Comparison of ENCODE assay signal across 8 cellular contexts in genomic region chr1:61056674-61057439, GRCh38. TPM values are rescaled to one million over a fixed set of nuclear protein-coding genes. Genes with fewer than 3 reads are reported as not detected.
DNase-seq lines count a peak whose midpoint lies in the region; ATAC-seq, FAIRE-seq and TF ChIP-seq lines count a peak whose summit lies in the region.

No MANE protein-coding gene starts in this region.

- peak overlapping the region; percentile 93 for H3K4me2 ChIP-seq in smooth muscle cell

- peaks cover 35% of the 10 kb centered on the region for H3K4me1 ChIP-seq in CD4-positive, CD25-positive, alpha-beta regulatory T cell (ENCODE audit: control insufficient read depth, insufficient read depth, low read length, poor library complexity, severe bottlenecking)
- H3K4me1 ChIP-seq in kidney (ENCODE audit: control insufficient read depth in 1 of 2, insufficient read depth in 1 of 2, low read depth in 1 of 2, low read length in 2 of 2), result peaks cover 7% of the 10 kb centered on the region in 2 donors
- peaks cover 29% of the 10 kb centered on the region for H3K4me1 ChIP-seq in smooth muscle cell (ENCODE audit: low read depth)

- peak overlapping the region; percentile 61 for H3K4me3 ChIP-seq in CD4-positive, CD25-positive, alpha-beta regulatory T cell (ENCODE audit: low read depth, low read length)
- H3K4me3 ChIP-seq in Jurkat, Clone E6-1 (ENCODE audit: low read length), result peak overlapping the region; percentile 51
- H3K4me3 ChIP-seq in choroid plexus epithelial cell (ENCODE audit: low read depth, low read length) (peak overlapping the region; percentile 76), kidney (ENCODE audit: low read length in 2 of 2) (peak overlapping the region; percentile 90 to 94), smooth muscle cell (peak overlapping the region; percentile 91)

- H3K4me3 Mint-ChIP-seq in CD4-positive, CD25-positive, alpha-beta regulatory T cell, result peak overlapping the region; percentile 71 to 88 (median 86)
- peak overlapping the region; percentile 77 for H3K4me3 Mint-ChIP-seq in T-helper 1 cell treated with Interleukin-12 subunit alpha and Interleukin-12 subunit beta and Interleukin-4 antibody, amounts not matched to agents 30 μg/mL and 1 μg/mL, for 36 hours

- intact Hi-C loops in kidney (cut with DNase I), result no loop called here

- H3K9ac ChIP-seq in kidney (ENCODE audit: low read length in 2 of 2) (peak overlapping the region; percentile 57 to 74), smooth muscle cell (ENCODE audit: low read depth) (peak overlapping the region; percentile 20)

- 3% methylated on average over 49 of the region's 49 CpGs for WGBS in smooth muscle cell (ENCODE audit: low lambda C conversion rate)

- peaks cover 13 to 35% (median 17%) of the 10 kb centered on the region in 4 donors for H3K4me1 Mint-ChIP-seq in CD4-positive, CD25-positive, alpha-beta regulatory T cell
- H3K4me1 Mint-ChIP-seq in T-helper 1 cell treated with Interleukin-12 subunit alpha and Interleukin-12 subunit beta and Interleukin-4 antibody, amounts not matched to agents 30 μg/mL and 1 μg/mL, for 36 hours (ENCODE audit: low read depth), result peaks cover 29% of the 10 kb centered on the region

- no peaks in the 10 kb centered on the region for H3K9me3 Mint-ChIP-seq in CD4-positive, CD25-positive, alpha-beta regulatory T cell
- no peaks in the 10 kb centered on the region for H3K9me3 Mint-ChIP-seq in T-helper 1 cell treated with Interleukin-12 subunit alpha and Interleukin-12 subunit beta and Interleukin-4 antibody, amounts not matched to agents 30 μg/mL and 1 μg/mL, for 36 hours

- no peaks in the 10 kb centered on the region for H3K79me2 ChIP-seq in smooth muscle cell (ENCODE audit: low read depth)

- FAIRE-seq in kidney (lab: Jason Lieb, UNC), result no peak

- no peaks in the 10 kb centered on the region for H3K36me3 Mint-ChIP-seq in CD4-positive, CD25-positive, alpha-beta regulatory T cell
- no peaks in the 10 kb centered on the region for H3K36me3 Mint-ChIP-seq in T-helper 1 cell treated with Interleukin-12 subunit alpha and Interleukin-12 subunit beta and Interleukin-4 antibody, amounts not matched to agents 30 μg/mL and 1 μg/mL, for 36 hours (ENCODE audit: low read depth)

- H3K27me3 Mint-ChIP-seq in CD4-positive, CD25-positive, alpha-beta regulatory T cell, result peaks cover 77% of the 10 kb centered on the region
- peaks cover 87% of the 10 kb centered on the region for H3K27me3 Mint-ChIP-seq in T-helper 1 cell treated with Interleukin-12 subunit alpha and Interleukin-12 subunit beta and Interleukin-4 antibody, amounts not matched to agents 30 μg/mL and 1 μg/mL, for 36 hours (ENCODE audit: low read depth)

- H4K20me1 ChIP-seq in smooth muscle cell (ENCODE audit: low read depth), result no peaks in the 10 kb centered on the region

- peak in 1 of 3 donors; percentile 42 for DNase-seq in CD4-positive, CD25-positive, alpha-beta regulatory T cell
- DNase-seq in Jurkat, Clone E6-1 (ENCODE audit: low read depth, low spot score), result no peak
- DNase-seq in choroid plexus epithelial cell (ENCODE audit: low read depth), result peak; percentile 61
- peak; percentile 78 for DNase-seq in kidney
- no peak for DNase-seq in smooth muscle cell (lab: John Stamatoyannopoulos, UW; ENCODE audit: unreplicated experiment)
- DNase-seq in NOMO-1 treated with dmso at 0.1 percent for 144 hours (lab: John Stamatoyannopoulos, UW; ENCODE audit: unreplicated experiment), result no peak

- peaks cover 36% of the 10 kb centered on the region for H3K27me3 ChIP-seq in CD4-positive, CD25-positive, alpha-beta regulatory T cell (ENCODE audit: control insufficient read depth, insufficient read depth, low read length)
- peaks cover 47% of the 10 kb centered on the region for H3K27me3 ChIP-seq in smooth muscle cell (ENCODE audit: low read depth)

- H3K9me3 ChIP-seq in CD4-positive, CD25-positive, alpha-beta regulatory T cell (ENCODE audit: control insufficient read depth in 2 of 2, low read length in 2 of 2), result no peaks in the 10 kb centered on the region
- H3K9me3 ChIP-seq in kidney (ENCODE audit: control insufficient read depth in 1 of 2, low read length in 2 of 2) (no peaks in the 10 kb centered on the region), smooth muscle cell (replicated peaks; ENCODE audit: low read depth) (no peaks in the 10 kb centered on the region)

- H3K36me3 ChIP-seq in CD4-positive, CD25-positive, alpha-beta regulatory T cell (ENCODE audit: control insufficient read depth, insufficient read depth, low read length), result no peaks in the 10 kb centered on the region
- H3K36me3 ChIP-seq in kidney (ENCODE audit: control insufficient read depth in 1 of 2, insufficient read depth in 2 of 2, low read length in 2 of 2) (no peaks in the 10 kb centered on the region), smooth muscle cell (ENCODE audit: low read depth) (no peaks in the 10 kb centered on the region)

- no peak overlapping the region for H3K27ac ChIP-seq in CD4-positive, CD25-positive, alpha-beta regulatory T cell (ENCODE audit: insufficient read depth, low read length, poor library complexity, severe bottlenecking)
- H3K27ac ChIP-seq in kidney (ENCODE audit: low read depth in 2 of 2, low read length in 2 of 2) (peak overlapping the region; percentile 58 to 76), smooth muscle cell (ENCODE audit: low read depth) (no peak overlapping the region)

- ATAC-seq in CD4-positive, CD25-positive, alpha-beta regulatory T cell (ENCODE audit: low read depth in 2 of 2), result peak; percentile 57
- no peak for ATAC-seq in HG02610 (IDR thresholded peaks at IDR 0.05; ENCODE audit: unreplicated experiment)

- H2AFZ ChIP-seq in smooth muscle cell (ENCODE audit: low read depth), result peak overlapping the region; percentile 93

- H3F3A ChIP-seq in smooth muscle cell (ENCODE audit: low read depth), result peaks cover 11% of the 10 kb centered on the region

- TF ChIP-seq CTCF in choroid plexus epithelial cell (conservative IDR thresholded peaks at IDR 0.05; ENCODE audit: low read depth, low read length), result no peak
- TF ChIP-seq CTCF in kidney (IDR thresholded peaks at IDR 0.05; ENCODE audit: borderline replicate concordance, extremely low read depth, insufficient read depth), result no peak
- no peak for TF ChIP-seq CTCF in smooth muscle cell (IDR thresholded peaks at IDR 0.05; ENCODE audit: borderline replicate concordance, insufficient read depth, poor library complexity, severe bottlenecking)

- H3K27ac Mint-ChIP-seq in CD4-positive, CD25-positive, alpha-beta regulatory T cell, result peak overlapping the region; percentile 5 to 55 (median 26)
- peak overlapping the region; percentile 20 for H3K27ac Mint-ChIP-seq in T-helper 1 cell treated with Interleukin-12 subunit alpha and Interleukin-12 subunit beta and Interleukin-4 antibody, amounts not matched to agents 30 μg/mL and 1 μg/mL, for 36 hours

RNA-seq across cellular contexts. Expression of gene NFIA, which starts 25.5 kb away (rescaled TPM):
- total RNA-seq in CD4-positive, CD25-positive, alpha-beta regulatory T cell, result 1.5 TPM
- polyA plus RNA-seq in CD4-positive, CD25-positive, alpha-beta regulatory T cell, result 1 to 10 TPM in 3 of 4 donors, under 1 TPM in 1; 0.86 to 3.9 (median 2.1) TPM
- polyA plus RNA-seq in Jurkat, Clone E6-1 (2012; ENCODE audit: insufficient read depth, insufficient read length), result 1.8 TPM
- total RNA-seq in kidney (87.5 TPM), smooth muscle cell (5.4 and 6.2 TPM in 2 replicates)
- polyA plus RNA-seq in kidney (ENCODE audit: insufficient read depth, low read depth, low replicate concordance) (4.8 TPM), smooth muscle cell (5.0 and 7.6 TPM in 2 replicates)

Comparison
In these comparisons a context has a peak if more than half of its experiments do, and no peak if none do; other contexts are left out.
1. DNase-seq: peak in choroid plexus epithelial cell (single experiment) and kidney (single experiment); none in Jurkat, Clone E6-1 (single experiment), smooth muscle cell (single experiment) and NOMO-1 treated with dmso at 0.1 percent for 144 hours (single experiment).
2. H3K27ac ChIP-seq: peak in kidney (2 of 2); none in CD4-positive, CD25-positive, alpha-beta regulatory T cell (single experiment) and smooth muscle cell (single experiment).
3. RNA of gene NFIA, which starts 25.5 kb away (total RNA-seq): 87.5 TPM in kidney (single experiment); 5.4 to 6.2 TPM in smooth muscle cell and 1.5 TPM in CD4-positive, CD25-positive, alpha-beta regulatory T cell (single experiment); every median in the first group is over 10 times any median in the second.
4. Peak in every context shown above with its lines, with median percentiles within 50 percentile points of each other: H3K4me3 ChIP-seq.